ENCODE assay signal across 1 cellular context in genomic region chr16:58329147-58329546, GRCh38.
TF ChIP-seq lines count a peak whose summit lies in the region.

No MANE protein-coding gene starts in this region.

TF ChIP-seq in GM23338, 12 proteins besides CTCF, POLR2A, EP300 and RAD21 (continued from another document):
- no peak for TF ChIP-seq REST (IDR thresholded peaks at IDR 0.05; ENCODE audit: unreplicated experiment)
- no peak for TF ChIP-seq STAT1 (IDR thresholded peaks at IDR 0.05; ENCODE audit: unreplicated experiment)
- TF ChIP-seq CREB1 (CRISPR knock-in tag; IDR thresholded peaks at IDR 0.05; ENCODE audit: low read depth): no peak
- TF ChIP-seq ZNF331 (CRISPR knock-in tag; IDR thresholded peaks at IDR 0.05; ENCODE audit: low read depth): no peak
- TF ChIP-seq ZNF114 (CRISPR knock-in tag; IDR thresholded peaks at IDR 0.05): no peak
- TF ChIP-seq EZH2phosphoT487 (IDR thresholded peaks at IDR 0.05; ENCODE audit: unreplicated experiment): no peak
- no peak for TF ChIP-seq NANOG (IDR thresholded peaks at IDR 0.05; ENCODE audit: borderline replicate concordance)
